In the genomic region with DNA sequence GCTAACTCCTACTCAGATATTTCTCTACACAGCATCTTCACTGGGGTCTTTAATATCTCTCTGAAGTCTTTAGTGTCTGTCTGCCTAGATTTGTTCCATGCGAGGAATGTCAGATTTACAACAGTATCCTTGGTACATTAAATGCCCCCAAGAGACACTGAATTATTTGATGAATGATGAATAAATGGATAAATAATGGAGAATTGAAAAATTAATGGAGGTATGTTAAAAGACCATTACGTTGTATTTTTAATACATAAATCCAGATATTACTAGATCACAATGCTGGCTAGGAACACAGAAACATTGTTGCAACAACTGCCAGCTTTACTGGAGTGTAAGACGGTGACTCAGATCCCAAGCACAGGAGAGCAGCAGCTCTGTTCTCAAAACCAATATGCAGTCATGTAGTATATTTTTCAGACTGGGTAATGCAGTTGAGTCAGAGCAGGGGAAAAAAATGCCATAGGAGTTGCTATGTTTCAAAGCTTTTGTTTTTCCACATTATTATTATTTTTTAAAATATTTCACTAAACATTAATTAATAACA, we compare ENCODE assay signal across 13 cellular contexts.
A peak's percentile ranks its signal among the peaks of the same experiment; 100 is the strongest.
DNase-seq lines count a peak whose midpoint lies in the region; ATAC-seq and TF ChIP-seq lines count a peak whose summit lies in the region.
"Had no signal": no experiment of that assay in that cellular context is flagged by ENCODE, and none has a peak within 500 bp of the region (broad histone marks: within the 10 kb centered on the region; RNA-seq: fewer than 3 reads in every experiment).

No MANE protein-coding gene starts in this region.

- WGBS in SK-N-SH (ENCODE audit: low lambda C conversion rate): 19% methylated on average over 3 of the region's 3 CpGs

- peaks cover 13% of the 10 kb centered on the region for H3F3A ChIP-seq in SK-N-SH (replicated peaks; ENCODE audit: insufficient read depth)

- peak overlapping the region; percentile 56 for H3K4me2 ChIP-seq in SK-N-SH

- no peaks in the 10 kb centered on the region for H3K9me3 ChIP-seq in SK-N-SH
- H3K9me3 ChIP-seq: heart right ventricle had no signal

- POLR2A ChIA-PET in SK-N-SH (lab: Yijun Ruan, JAX): no interaction called here

- no peaks in the 10 kb centered on the region for H3K27me3 Mint-ChIP-seq in activated CD4-positive, alpha-beta T cell treated with anti-CD3 and anti-CD28 coated beads, Interleukin-2, amount 10 ng/mL, durations not matched to agents 24 days and 14 days
- H3K27me3 Mint-ChIP-seq: activated naive CD4-positive, alpha-beta T cell treated with anti-CD3 and anti-CD28 coated beads, Interleukin-2, amount 10 ng/mL, durations not matched to agents 7 days and 5 days; memory B cell had no signal

- intact Hi-C loops in activated CD4-positive, alpha-beta T cell treated with anti-CD3 and anti-CD28 coated beads, Interleukin-2, amount 10 ng/mL, durations not matched to agents 24 days and 14 days (cut with micrococcal nuclease): no loop called here

- ATAC-seq in HG03565 (IDR thresholded peaks at IDR 0.05; ENCODE audit: unreplicated experiment): no peak
- ATAC-seq: activated CD8-positive, alpha-beta T cell treated with anti-CD3 and anti-CD28 coated beads, Interleukin-2, amount 10 ng/mL, durations not matched to agents 7 days and 5 days; heart right ventricle had no signal

- no peaks in the 10 kb centered on the region for H3K79me2 ChIP-seq in SK-N-SH (ENCODE audit: insufficient read depth)

- no peak overlapping the region for H3K4me3 Mint-ChIP-seq in activated CD4-positive, alpha-beta T cell treated with anti-CD3 and anti-CD28 coated beads, Interleukin-2, amount 10 ng/mL, durations not matched to agents 24 days and 14 days
- H3K4me3 Mint-ChIP-seq: activated CD8-positive, alpha-beta T cell treated with anti-CD3 and anti-CD28 coated beads, Interleukin-2, amount 10 ng/mL, durations not matched to agents 7 days and 5 days; activated naive CD4-positive, alpha-beta T cell treated with anti-CD3 and anti-CD28 coated beads, Interleukin-2, amount 10 ng/mL, durations not matched to agents 7 days and 5 days; memory B cell had no signal

- peak; percentile 57 for DNase-seq in GM04504 (ENCODE audit: low read depth)
- DNase-seq in SK-N-SH: no peak
- peak; percentile 90 for DNase-seq in fibroblast of the aortic adventitia (ENCODE audit: low read depth)
- DNase-seq in retinal pigment epithelial cell (ENCODE audit: low read depth): peak; percentile 90
- DNase-seq in stimulated activated CD4-positive, alpha-beta T cell treated with anti-CD3 and anti-CD28 coated beads, Interleukin-2, amount 100 ng/mL, for 48 hours: no peak
- DNase-seq in DMS53 (lab: John Stamatoyannopoulos, UW): no peak
- no peak for DNase-seq in activated CD4-positive, alpha-beta T cell treated with anti-CD3 and anti-CD28 coated beads, Interleukin-2, amount 10 ng/mL, durations not matched to agents 24 days and 14 days
- DNase-seq: activated CD8-positive, alpha-beta T cell treated with anti-CD3 and anti-CD28 coated beads, Interleukin-2, amount 10 ng/mL, durations not matched to agents 7 days and 5 days; activated naive CD4-positive, alpha-beta T cell treated with anti-CD3 and anti-CD28 coated beads, Interleukin-2, amount 10 ng/mL, durations not matched to agents 7 days and 5 days; COR-L47; heart right ventricle had no signal

- no peak overlapping the region for H3K27ac Mint-ChIP-seq in activated CD4-positive, alpha-beta T cell treated with anti-CD3 and anti-CD28 coated beads, Interleukin-2, amount 10 ng/mL, durations not matched to agents 24 days and 14 days
- H3K27ac Mint-ChIP-seq: activated CD8-positive, alpha-beta T cell treated with anti-CD3 and anti-CD28 coated beads, Interleukin-2, amount 10 ng/mL, durations not matched to agents 7 days and 5 days; activated naive CD4-positive, alpha-beta T cell treated with anti-CD3 and anti-CD28 coated beads, Interleukin-2, amount 10 ng/mL, durations not matched to agents 7 days and 5 days; memory B cell had no signal

- H3K4me3 ChIP-seq in SK-N-SH (ENCODE audit: low read depth in 2 of 2, low read length in 1 of 2) (0 out of 4 replicates have a peak overlapping the region, but pooled peaks of 1 of the 2 experiments have one; percentile 5), fibroblast of the aortic adventitia (ENCODE audit: low read depth, low read length) (no peak overlapping the region), retinal pigment epithelial cell (ENCODE audit: low read length) (no peak overlapping the region)
- H3K4me3 ChIP-seq: heart right ventricle had no signal

- H3K27ac ChIP-seq in SK-N-SH (ENCODE audit: low read depth in 2 of 2, low read length in 1 of 2): peak overlapping the region; percentile 77 to 95
- H3K27ac ChIP-seq: heart right ventricle had no signal

- TF ChIP-seq EP300 in SK-N-SH (IDR thresholded peaks at IDR 0.05; ENCODE audit: borderline replicate concordance in 1 of 2, low read depth in 1 of 2, low read length in 1 of 2): peak in 1 of 2 experiments; percentile 59; a peak in 1 of 4 replicates

- H4K20me1 ChIP-seq in SK-N-SH (ENCODE audit: insufficient read depth): no peaks in the 10 kb centered on the region

- no peaks in the 10 kb centered on the region for H3K9me2 ChIP-seq in SK-N-SH

- TF ChIP-seq RAD21 in SK-N-SH (IDR thresholded peaks at IDR 0.05; ENCODE audit: low read length): no peak

- H2AFZ ChIP-seq in SK-N-SH (ENCODE audit: low read depth): peak overlapping the region; percentile 84

- no peaks in the 10 kb centered on the region for H3K9me3 Mint-ChIP-seq in activated CD4-positive, alpha-beta T cell treated with anti-CD3 and anti-CD28 coated beads, Interleukin-2, amount 10 ng/mL, durations not matched to agents 24 days and 14 days
- H3K9me3 Mint-ChIP-seq: activated naive CD4-positive, alpha-beta T cell treated with anti-CD3 and anti-CD28 coated beads, Interleukin-2, amount 10 ng/mL, durations not matched to agents 7 days and 5 days; memory B cell had no signal

- peak overlapping the region; percentile 69 for H3K9ac ChIP-seq in SK-N-SH

- peaks cover 2 to 33% of the 10 kb centered on the region in 2 experiments for H3K4me1 ChIP-seq in SK-N-SH (ENCODE audit: control insufficient read depth in 1 of 2, insufficient read depth in 2 of 2, low read depth in 1 of 2, low read length in 1 of 2)

- TF ChIP-seq CTCF in SK-N-SH (IDR thresholded peaks at IDR 0.05) (no peak), fibroblast of the aortic adventitia (IDR thresholded peaks at IDR 0.05; ENCODE audit: insufficient read depth, low read length) (no peak), retinal pigment epithelial cell (conservative IDR thresholded peaks at IDR 0.05; ENCODE audit: low read depth, low read length) (no peak)

- no peaks in the 10 kb centered on the region for H3K36me3 Mint-ChIP-seq in activated CD4-positive, alpha-beta T cell treated with anti-CD3 and anti-CD28 coated beads, Interleukin-2, amount 10 ng/mL, durations not matched to agents 24 days and 14 days (ENCODE audit: low read depth)
- H3K36me3 Mint-ChIP-seq: activated naive CD4-positive, alpha-beta T cell treated with anti-CD3 and anti-CD28 coated beads, Interleukin-2, amount 10 ng/mL, durations not matched to agents 7 days and 5 days; memory B cell had no signal

- CTCF ChIA-PET in SK-N-SH (lab: Yijun Ruan, JAX): interaction anchor here (1.0 kb wide), 1 partner anchor 10 kb away, joined by 4 read pairs; no protein-coding TSS in a partner anchor

- H3K36me3 ChIP-seq in SK-N-SH (replicated peaks in 1 of 2; ENCODE audit: control insufficient read depth in 1 of 2, insufficient read depth in 2 of 2, low read length in 1 of 2): no peaks in the 10 kb centered on the region
- H3K36me3 ChIP-seq: heart right ventricle had no signal

- H3K27me3 ChIP-seq in SK-N-SH (ENCODE audit: insufficient read depth): no peaks in the 10 kb centered on the region
- H3K27me3 ChIP-seq: heart right ventricle had no signal

- H3K4me1 Mint-ChIP-seq in activated CD4-positive, alpha-beta T cell treated with anti-CD3 and anti-CD28 coated beads, Interleukin-2, amount 10 ng/mL, durations not matched to agents 24 days and 14 days: no peaks in the 10 kb centered on the region
- H3K4me1 Mint-ChIP-seq: activated naive CD4-positive, alpha-beta T cell treated with anti-CD3 and anti-CD28 coated beads, Interleukin-2, amount 10 ng/mL, durations not matched to agents 7 days and 5 days; memory B cell had no signal

TF ChIP-seq in SK-N-SH, 30 proteins besides CTCF, POLR2A, EP300 and RAD21 (continues in another document):
- TF ChIP-seq SMC3 (IDR thresholded peaks at IDR 0.05; ENCODE audit: low read depth, low read length) (no peak), RXRA (IDR thresholded peaks at IDR 0.05; ENCODE audit: borderline replicate concordance, low read depth) (no peak), FOXM1 (IDR thresholded peaks at IDR 0.05; ENCODE audit: low read depth) (no peak), TCF12 (IDR thresholded peaks at IDR 0.05) (peak; percentile 68), SIN3A (IDR thresholded peaks at IDR 0.05; ENCODE audit: borderline replicate concordance, low read depth, low read length) (no peak), POLR2AphosphoS5 (IDR thresholded peaks at IDR 0.05; ENCODE audit: low read depth, low read length) (no peak; the same call in 1 of the 2 replicates), YY1 (IDR thresholded peaks at IDR 0.05; ENCODE audit: low read depth) (no peak), MEF2A (IDR thresholded peaks at IDR 0.05; ENCODE audit: borderline replicate concordance, low read depth) (peak; percentile 62; the same call in 1 of the 2 replicates), FOSL2 (IDR thresholded peaks at IDR 0.05; ENCODE audit: borderline replicate concordance, low read depth) (peak; percentile 87), EZH2phosphoT487 (IDR thresholded peaks at IDR 0.05; ENCODE audit: borderline replicate concordance, low read depth) (no peak), TAF1 (IDR thresholded peaks at IDR 0.05; ENCODE audit: borderline replicate concordance, low read depth, low read length) (no peak), GATA2 (CRISPR knock-in tag; IDR thresholded peaks at IDR 0.05) (no peak), NFIC (IDR thresholded peaks at IDR 0.05; ENCODE audit: borderline replicate concordance) (peak; percentile 50; the same call in 1 of the 2 replicates)
- TF ChIP-seq, protein P1, sequence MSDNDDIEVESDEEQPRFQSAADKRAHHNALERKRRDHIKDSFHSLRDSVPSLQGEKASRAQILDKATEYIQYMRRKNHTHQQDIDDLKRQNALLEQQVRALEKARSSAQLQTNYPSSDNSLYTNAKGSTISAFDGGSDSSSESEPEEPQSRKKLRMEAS (IDR thresholded peaks at IDR 0.05; ENCODE audit: low read depth): no peak
- TF ChIP-seq, protein P2, sequence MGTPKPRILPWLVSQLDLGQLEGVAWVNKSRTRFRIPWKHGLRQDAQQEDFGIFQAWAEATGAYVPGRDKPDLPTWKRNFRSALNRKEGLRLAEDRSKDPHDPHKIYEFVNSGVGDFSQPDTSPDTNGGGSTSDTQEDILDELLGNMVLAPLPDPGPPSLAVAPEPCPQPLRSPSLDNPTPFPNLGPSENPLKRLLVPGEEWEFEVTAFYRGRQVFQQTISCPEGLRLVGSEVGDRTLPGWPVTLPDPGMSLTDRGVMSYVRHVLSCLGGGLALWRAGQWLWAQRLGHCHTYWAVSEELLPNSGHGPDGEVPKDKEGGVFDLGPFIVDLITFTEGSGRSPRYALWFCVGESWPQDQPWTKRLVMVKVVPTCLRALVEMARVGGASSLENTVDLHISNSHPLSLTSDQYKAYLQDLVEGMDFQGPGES (IDR thresholded peaks at IDR 0.05; ENCODE audit: low read depth, low read length): no peak

Comparison
In these comparisons a context has a peak if more than half of its experiments do, and no peak if none do; other contexts are left out.
1. DNase-seq: peak in GM04504 (single experiment), fibroblast of the aortic adventitia (single experiment) and retinal pigment epithelial cell (single experiment); none in SK-N-SH (single experiment), stimulated activated CD4-positive, alpha-beta T cell treated with anti-CD3 and anti-CD28 coated beads, Interleukin-2, amount 100 ng/mL, for 48 hours (0 of 2), DMS53 (single experiment) and activated CD4-positive, alpha-beta T cell treated with anti-CD3 and anti-CD28 coated beads, Interleukin-2, amount 10 ng/mL, durations not matched to agents 24 days and 14 days (single experiment).